8 cellular contexts compared by ENCODE assay signal in the genomic region with DNA sequence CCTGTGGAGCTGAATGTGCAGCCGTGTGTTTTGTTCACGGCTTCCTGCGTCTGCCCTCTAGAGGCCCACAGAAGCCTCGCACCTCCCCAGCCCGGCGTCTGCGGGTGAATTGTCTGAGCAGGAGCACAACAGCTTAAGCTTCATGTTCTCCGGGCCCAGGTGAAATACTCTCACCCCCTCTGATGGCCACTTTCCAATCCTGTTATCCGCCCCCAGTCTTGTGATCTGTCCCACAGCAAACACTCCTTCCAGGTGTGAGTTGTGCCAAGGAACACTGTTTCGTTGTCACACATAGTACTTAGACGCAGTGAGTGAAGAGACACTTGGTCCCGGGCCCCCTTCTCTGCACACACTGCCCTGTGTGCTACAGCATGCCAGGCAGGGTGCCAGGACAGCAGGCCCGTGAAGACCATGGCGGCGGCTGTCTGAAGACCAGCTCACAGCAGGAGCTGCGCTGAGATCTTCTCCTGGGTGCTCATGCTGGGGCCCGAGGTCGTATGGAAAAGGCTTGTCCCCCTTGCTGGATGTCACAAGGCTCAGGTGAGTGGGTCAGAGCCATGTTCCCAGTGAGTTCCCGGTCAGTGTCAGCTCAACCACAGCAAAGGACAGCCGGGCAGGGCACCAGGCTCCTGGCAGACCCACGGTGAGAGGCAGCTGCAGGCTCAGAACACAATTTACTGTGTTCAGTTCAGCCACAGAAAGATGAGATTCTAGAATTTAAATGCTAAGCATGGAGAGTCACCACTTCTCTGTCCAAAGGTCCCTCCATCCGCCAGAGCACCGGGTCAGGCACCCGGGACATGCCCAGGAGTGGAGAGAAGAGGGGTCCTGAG.
A peak's percentile ranks its signal among the peaks of the same experiment; 100 is the strongest.
DNase-seq lines count a peak whose midpoint lies in the region; ATAC-seq and TF ChIP-seq lines count a peak whose summit lies in the region.

No MANE protein-coding gene starts in this region.

- ATAC-seq in GM19395 (IDR thresholded peaks at IDR 0.05; ENCODE audit: unreplicated experiment), result peak; percentile 88

- DNase-seq in AG10803 (ENCODE audit: low read depth) (peak; percentile 86), NCI-H1105 treated with DMSO at 0.1 percent for 48 hours (lab: John Stamatoyannopoulos, UW) (peak; percentile 56), SW480 (ENCODE audit: low spot score) (peak; percentile 78), T47D (ENCODE audit: low read depth in 1 of 2, low spot score in 1 of 2) (peak; percentile 59 to 82), kidney tubule cell (ENCODE audit: low spot score) (peak; percentile 87), NOMO-1 treated with dmso at 0.1 percent for 144 hours (lab: John Stamatoyannopoulos, UW; ENCODE audit: unreplicated experiment) (no peak)
- DNase-seq in stimulated activated CD4-positive, alpha-beta T cell treated with anti-CD3 and anti-CD28 coated beads, Interleukin-2, amount 100 ng/mL, for 48 hours, result peak; percentile 22 to 23

- in situ Hi-C loops in T47D (cut with HindIII; ENCODE audit: low pct_unique_long_range_greater_than_20kb, low sequenced_read_pairs), result no loop called here

- TF ChIP-seq CTCF in AG10803 (conservative IDR thresholded peaks at IDR 0.05; ENCODE audit: low read length), result peak; percentile 95

- H3K4me3 ChIP-seq in AG10803 (ENCODE audit: low read length), result no peak overlapping the region
